Comparison of ENCODE assay signal across 21 cellular contexts in genomic region chr18:24111936-24112335, GRCh38. TPM values are rescaled to one million over a fixed set of nuclear protein-coding genes. Genes with fewer than 3 reads are reported as not detected.
A peak's percentile ranks its signal among the peaks of the same experiment; 100 is the strongest.
DNase-seq lines count a peak whose midpoint lies in the region; ATAC-seq and TF ChIP-seq lines count a peak whose summit lies in the region.
"Had no signal": no experiment of that assay in that cellular context is flagged by ENCODE, and none has a peak within 500 bp of the region (broad histone marks: within the 10 kb centered on the region; RNA-seq: fewer than 3 reads in every experiment).

No MANE protein-coding gene starts in this region.

- intact Hi-C loops in left cardiac atrium (cut with DNase I) = loop anchor here (5.0 to 10.0 kb wide), 7 partner anchors 97 to 487 kb away; partner anchors contain the start of gene TTC39C (in 1 of the 2)

- H3K9me3 Mint-ChIP-seq in activated T-cell treated with anti-CD3 and anti-CD28 coated beads, Interleukin-2, amount 50 U/mL, for 72 hours = no peaks in the 10 kb centered on the region
- H3K9me3 Mint-ChIP-seq: IgD-negative memory B cell had no signal

- peak overlapping the region; percentile 44 for H3K27ac Mint-ChIP-seq in activated T-cell treated with anti-CD3 and anti-CD28 coated beads, Interleukin-2, amount 50 U/mL, for 72 hours
- H3K27ac Mint-ChIP-seq: IgD-negative memory B cell had no signal

- no peak overlapping the region for H3K4me3 Mint-ChIP-seq in activated T-cell treated with anti-CD3 and anti-CD28 coated beads, Interleukin-2, amount 50 U/mL, for 72 hours
- H3K4me3 Mint-ChIP-seq: IgD-negative memory B cell had no signal

- DNase-seq in activated T-cell treated with anti-CD3 and anti-CD28 coated beads, Interleukin-2, amount 50 U/mL, for 72 hours = no peak
- DNase-seq in activated T-cell treated with anti-CD3 and anti-CD28 coated beads, Interleukin-2, amount 50 U/mL, for 1 hour = no peak
- peak; percentile 62 for DNase-seq in NCI-H524 treated with DMSO at 0.1 percent for 48 hours (lab: John Stamatoyannopoulos, UW)
- DNase-seq in choroid plexus epithelial cell (ENCODE audit: low read depth) = no peak
- no peak for DNase-seq in retinal pigment epithelial cell (ENCODE audit: low read depth)
- no peak for DNase-seq in H4 (ENCODE audit: low spot score)
- DNase-seq in NCI-H2081 treated with DMSO at 0.1 percent for 48 hours (lab: John Stamatoyannopoulos, UW) = no peak
- no peak for DNase-seq in left cardiac atrium
- DNase-seq: activated gamma-delta T cell; DMS79 treated with DMSO at 0.1 percent for 48 hours; mucosa of descending colon; NCI-H2029; NCI-H748 treated with DMSO at 0.1 percent for 48 hours; stimulated activated CD4-positive, alpha-beta T cell treated with anti-CD3 and anti-CD28 coated beads, Interleukin-12 subunit alpha, Interleukin-12 subunit beta, amount 100 ng/mL, for 4 hours; T1000; thyroid gland had no signal

- no peak overlapping the region for H3K4me3 ChIP-seq in choroid plexus epithelial cell (ENCODE audit: low read depth, low read length)
- no peak overlapping the region for H3K4me3 ChIP-seq in retinal pigment epithelial cell (ENCODE audit: low read length)
- H3K4me3 ChIP-seq: BLaER1 treated with 17β-estradiol and CSF1 and Interleukin-3, amounts not matched to agents 10 nM and 100 nM; coronary artery; mucosa of descending colon; SK-N-MC; thyroid gland had no signal

- no peaks in the 10 kb centered on the region for H3K27me3 Mint-ChIP-seq in activated T-cell treated with anti-CD3 and anti-CD28 coated beads, Interleukin-2, amount 50 U/mL, for 72 hours (ENCODE audit: low read depth)
- H3K27me3 Mint-ChIP-seq: IgD-negative memory B cell had no signal

- H3K36me3 Mint-ChIP-seq in activated T-cell treated with anti-CD3 and anti-CD28 coated beads, Interleukin-2, amount 50 U/mL, for 72 hours (ENCODE audit: insufficient read depth in 2 of 2) = peaks cover 0 to 3% of the 10 kb centered on the region in 2 donors
- H3K36me3 Mint-ChIP-seq: IgD-negative memory B cell had no signal

- no peak for ATAC-seq in activated T-cell treated with anti-CD3 and anti-CD28 coated beads, Interleukin-2, amount 50 U/mL, for 72 hours (replicated peaks in 1 of 2)
- no peak for ATAC-seq in left cardiac atrium
- ATAC-seq: mucosa of descending colon had no signal

- peaks cover 40% of the 10 kb centered on the region for H3K4me1 Mint-ChIP-seq in activated T-cell treated with anti-CD3 and anti-CD28 coated beads, Interleukin-2, amount 50 U/mL, for 72 hours (ENCODE audit: low read depth)

- TF ChIP-seq CTCF in choroid plexus epithelial cell (conservative IDR thresholded peaks at IDR 0.05; ENCODE audit: low read depth, low read length) (peak; percentile 10), retinal pigment epithelial cell (conservative IDR thresholded peaks at IDR 0.05; ENCODE audit: low read depth, low read length) (peak; percentile 12)

RNA-seq across cellular contexts. Expression of gene CABYR, which starts 26.9 kb away (rescaled TPM):
- total RNA-seq in activated T-cell treated with anti-CD3 and anti-CD28 coated beads, Interleukin-2, amount 50 U/mL, for 72 hours = 1 to 10 TPM in 1 of 2 donors, under 1 TPM in 1; 0.65 to 2.1 TPM
- total RNA-seq in H4 (2014; rRNA removed; shearing (Covaris generic)) = 0.52 TPM in 1 of 2 replicates, not detected in the other
- total RNA-seq in left cardiac atrium = under 1 TPM; 0.38 to 0.86 TPM
- total RNA-seq: left lobe of liver had no signal
